37 cellular contexts compared by ENCODE assay signal in the genomic region with DNA sequence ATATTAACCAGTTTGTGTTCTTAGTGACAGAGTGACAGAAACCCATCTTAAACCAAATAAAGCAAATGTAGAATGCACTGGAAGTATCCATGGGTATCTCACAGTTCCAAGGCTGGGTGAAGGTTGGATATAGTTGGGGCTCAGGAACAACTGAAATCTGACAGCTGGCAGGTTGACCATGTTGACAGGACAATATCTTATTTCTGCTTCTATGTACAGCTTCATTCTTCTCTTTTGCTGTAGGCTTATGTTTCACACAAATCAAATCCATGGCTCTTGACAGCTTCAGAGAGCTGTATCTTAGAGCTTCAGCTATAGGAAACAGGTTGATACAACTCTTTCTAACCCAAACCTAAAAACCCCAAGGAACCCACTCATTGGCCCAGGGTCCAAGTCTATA.
"Had no signal": no experiment of that assay in that cellular context is flagged by ENCODE, and none has a peak within 500 bp of the region (broad histone marks: within the 10 kb centered on the region; RNA-seq: fewer than 3 reads in every experiment).

No MANE protein-coding gene starts in this region.

- H3K27ac ChIP-seq: body of pancreas, brain microvascular endothelial cell, VCaP had no signal

- H3K27me3 Mint-ChIP-seq: activated CD4-positive, alpha-beta memory T cell treated with anti-CD3 and anti-CD28 coated beads, Interleukin-2, amount 10 ng/mL, durations not matched to agents 7 days and 5 days; activated CD4-positive, alpha-beta T cell treated with anti-CD3 and anti-CD28 coated beads for 36 hours; activated CD8-positive, alpha-beta memory T cell treated with anti-CD3 and anti-CD28 coated beads, Interleukin-2, amount 10 ng/mL, durations not matched to agents 7 days and 5 days; activated naive CD4-positive, alpha-beta T cell treated with anti-CD3 and anti-CD28 coated beads, Interleukin-2, amount 10 ng/mL, durations not matched to agents 7 days and 5 days; activated naive CD4-positive, alpha-beta T cell treated with anti-CD3 and anti-CD28 coated beads, Interleukin-2, amount 50 U/mL, for 24 hours; activated naive CD8-positive, alpha-beta T cell; activated naive CD8-positive, alpha-beta T cell treated with anti-CD3 and anti-CD28 coated beads, Interleukin-2, amount 50 U/mL, for 24 hours; activated T-cell treated with anti-CD3 and anti-CD28 coated beads, Interleukin-2, amount 50 U/mL, for 24 hours had no signal

- DNase-seq: activated CD4-positive, alpha-beta memory T cell treated with anti-CD3 and anti-CD28 coated beads, Interleukin-2, amount 10 ng/mL, durations not matched to agents 7 days and 5 days; activated CD4-positive, alpha-beta T cell treated with anti-CD3 and anti-CD28 coated beads for 1 hour; activated CD4-positive, alpha-beta T cell treated with anti-CD3 and anti-CD28 coated beads for 36 hours; activated CD4-positive, alpha-beta T cell treated with anti-CD3 and anti-CD28 coated beads for 48 hours; activated CD4-positive, alpha-beta T cell treated with anti-CD3 and anti-CD28 coated beads, Interleukin-2, amount 10 ng/mL, durations not matched to agents 7 days and 5 days; activated CD4-positive, alpha-beta T cell treated with anti-CD3 and anti-CD28 coated beads, Interleukin-2, amount 50 U/mL, for 48 hours; activated CD4-positive, CD25-positive, alpha-beta regulatory T cell; activated CD8-positive, alpha-beta memory T cell treated with anti-CD3 and anti-CD28 coated beads for 24 hours; activated CD8-positive, alpha-beta memory T cell treated with anti-CD3 and anti-CD28 coated beads, Interleukin-2, amount 10 ng/mL, durations not matched to agents 7 days and 5 days; activated CD8-positive, alpha-beta memory T cell treated with anti-CD3 and anti-CD28 coated beads, Interleukin-2, amount 50 U/mL, for 48 hours; activated CD8-positive, alpha-beta T cell treated with anti-CD3 and anti-CD28 coated beads, Interleukin-2, amount 10 ng/mL, durations not matched to agents 7 days and 5 days; activated effector memory CD4-positive, alpha-beta T cell treated with Interleukin-2 at 50 U/mL for 16 hours; activated gamma-delta T cell; activated naive CD4-positive, alpha-beta T cell treated with anti-CD3 and anti-CD28 coated beads, Interleukin-2, amount 10 ng/mL, durations not matched to agents 7 days and 5 days; activated naive CD4-positive, alpha-beta T cell treated with Interleukin-2 at 50 U/mL for 16 hours; activated naive CD8-positive, alpha-beta T cell treated with anti-CD3 and anti-CD28 coated beads, Interleukin-2, amount 10 ng/mL, durations not matched to agents 7 days and 5 days; activated naive CD8-positive, alpha-beta T cell treated with anti-CD3 and anti-CD28 coated beads, Interleukin-2, amount 50 U/mL, for 24 hours; activated T-cell treated with anti-CD3 and anti-CD28 coated beads, Interleukin-2, amount 50 U/mL, for 24 hours; activated T-cell treated with anti-CD3 and anti-CD28 coated beads, Interleukin-2, amount 50 U/mL, for 48 hours; amygdala; anterior cingulate cortex; body of pancreas; brain microvascular endothelial cell; central memory CD4-positive, alpha-beta T cell; T-helper 1 cell; T-helper 2 cell; T-helper 9 cell had no signal

- H3K27me3 ChIP-seq: body of pancreas, brain microvascular endothelial cell, breast epithelium had no signal

- H3K4me3 Mint-ChIP-seq: activated CD4-positive, alpha-beta memory T cell treated with anti-CD3 and anti-CD28 coated beads, Interleukin-2, amount 10 ng/mL, durations not matched to agents 7 days and 5 days; activated CD4-positive, alpha-beta T cell treated with anti-CD3 and anti-CD28 coated beads for 36 hours; activated CD4-positive, alpha-beta T cell treated with anti-CD3 and anti-CD28 coated beads, Interleukin-2, amount 10 ng/mL, durations not matched to agents 7 days and 5 days; activated CD8-positive, alpha-beta memory T cell treated with anti-CD3 and anti-CD28 coated beads, Interleukin-2, amount 10 ng/mL, durations not matched to agents 7 days and 5 days; activated CD8-positive, alpha-beta T cell treated with anti-CD3 and anti-CD28 coated beads, Interleukin-2, amount 10 ng/mL, durations not matched to agents 7 days and 5 days; activated naive CD4-positive, alpha-beta T cell treated with anti-CD3 and anti-CD28 coated beads, Interleukin-2, amount 10 ng/mL, durations not matched to agents 7 days and 5 days; activated naive CD4-positive, alpha-beta T cell treated with anti-CD3 and anti-CD28 coated beads, Interleukin-2, amount 50 U/mL, for 24 hours; activated naive CD8-positive, alpha-beta T cell; activated naive CD8-positive, alpha-beta T cell treated with anti-CD3 and anti-CD28 coated beads, Interleukin-2, amount 10 ng/mL, durations not matched to agents 7 days and 5 days; activated naive CD8-positive, alpha-beta T cell treated with anti-CD3 and anti-CD28 coated beads, Interleukin-2, amount 50 U/mL, for 24 hours; activated T-cell treated with anti-CD3 and anti-CD28 coated beads, Interleukin-2, amount 50 U/mL, for 24 hours; T-helper 1 cell treated with Interleukin-12 subunit alpha and Interleukin-12 subunit beta and Interleukin-4 antibody, amounts not matched to agents 30 μg/mL and 1 μg/mL, for 36 hours; T-helper 2 cell treated with Interferon-gamma antibody and Interleukin-4, amounts not matched to agents 5 μg/mL and 100 μg/mL, for 36 hours had no signal

- H3K36me3 ChIP-seq: brain microvascular endothelial cell, breast epithelium had no signal

- H3K36me3 Mint-ChIP-seq: activated CD8-positive, alpha-beta memory T cell treated with anti-CD3 and anti-CD28 coated beads, Interleukin-2, amount 10 ng/mL, durations not matched to agents 7 days and 5 days; activated naive CD4-positive, alpha-beta T cell treated with anti-CD3 and anti-CD28 coated beads, Interleukin-2, amount 10 ng/mL, durations not matched to agents 7 days and 5 days; activated naive CD4-positive, alpha-beta T cell treated with anti-CD3 and anti-CD28 coated beads, Interleukin-2, amount 50 U/mL, for 24 hours; activated naive CD8-positive, alpha-beta T cell; activated naive CD8-positive, alpha-beta T cell treated with anti-CD3 and anti-CD28 coated beads, Interleukin-2, amount 10 ng/mL, durations not matched to agents 7 days and 5 days had no signal

- ATAC-seq: activated CD4-positive, alpha-beta T cell treated with anti-CD3 and anti-CD28 coated beads for 36 hours; activated CD4-positive, CD25-positive, alpha-beta regulatory T cell treated with anti-CD3 and anti-CD28 coated beads, Interleukin-2, amount 50 U/mL, for 24 hours; activated CD8-positive, alpha-beta memory T cell treated with anti-CD3 and anti-CD28 coated beads, Interleukin-2, amount 10 ng/mL, durations not matched to agents 7 days and 5 days; activated CD8-positive, alpha-beta T cell treated with anti-CD3 and anti-CD28 coated beads, Interleukin-2, amount 10 ng/mL, durations not matched to agents 7 days and 5 days; activated naive CD8-positive, alpha-beta T cell treated with anti-CD3 and anti-CD28 coated beads, Interleukin-2, amount 50 U/mL, for 24 hours; body of pancreas had no signal

- H3K27ac Mint-ChIP-seq: activated CD4-positive, alpha-beta memory T cell treated with anti-CD3 and anti-CD28 coated beads, Interleukin-2, amount 10 ng/mL, durations not matched to agents 7 days and 5 days; activated CD4-positive, alpha-beta T cell treated with anti-CD3 and anti-CD28 coated beads for 36 hours; activated CD4-positive, alpha-beta T cell treated with anti-CD3 and anti-CD28 coated beads, Interleukin-2, amount 10 ng/mL, durations not matched to agents 7 days and 5 days; activated CD8-positive, alpha-beta memory T cell treated with anti-CD3 and anti-CD28 coated beads, Interleukin-2, amount 10 ng/mL, durations not matched to agents 7 days and 5 days; activated CD8-positive, alpha-beta T cell treated with anti-CD3 and anti-CD28 coated beads, Interleukin-2, amount 10 ng/mL, durations not matched to agents 7 days and 5 days; activated naive CD4-positive, alpha-beta T cell treated with anti-CD3 and anti-CD28 coated beads, Interleukin-2, amount 10 ng/mL, durations not matched to agents 7 days and 5 days; activated naive CD4-positive, alpha-beta T cell treated with anti-CD3 and anti-CD28 coated beads, Interleukin-2, amount 50 U/mL, for 24 hours; activated naive CD8-positive, alpha-beta T cell; activated naive CD8-positive, alpha-beta T cell treated with anti-CD3 and anti-CD28 coated beads, Interleukin-2, amount 10 ng/mL, durations not matched to agents 7 days and 5 days; activated naive CD8-positive, alpha-beta T cell treated with anti-CD3 and anti-CD28 coated beads, Interleukin-2, amount 50 U/mL, for 24 hours; activated T-cell treated with anti-CD3 and anti-CD28 coated beads, Interleukin-2, amount 50 U/mL, for 24 hours; activated T-helper 2 cell treated with anti-CD3 and anti-CD28 coated beads, Interferon-gamma antibody, Interleukin-2, Interleukin-4, amounts not matched to agents 10 μg/mL and 5 μg/mL and 100 μg/mL, durations not matched to agents 14 hours and 24 hours and 36 hours; T-helper 1 cell treated with Interleukin-12 subunit alpha and Interleukin-12 subunit beta and Interleukin-4 antibody, amounts not matched to agents 30 μg/mL and 1 μg/mL, for 36 hours; T-helper 2 cell treated with Interferon-gamma antibody and Interleukin-4, amounts not matched to agents 5 μg/mL and 100 μg/mL, for 36 hours had no signal

- H3K4me1 Mint-ChIP-seq: activated CD4-positive, alpha-beta memory T cell treated with anti-CD3 and anti-CD28 coated beads, Interleukin-2, amount 10 ng/mL, durations not matched to agents 7 days and 5 days; activated CD4-positive, alpha-beta T cell treated with anti-CD3 and anti-CD28 coated beads for 36 hours; activated CD4-positive, alpha-beta T cell treated with anti-CD3 and anti-CD28 coated beads, Interleukin-2, amount 10 ng/mL, durations not matched to agents 7 days and 5 days; activated CD8-positive, alpha-beta memory T cell treated with anti-CD3 and anti-CD28 coated beads, Interleukin-2, amount 10 ng/mL, durations not matched to agents 7 days and 5 days; activated naive CD4-positive, alpha-beta T cell treated with anti-CD3 and anti-CD28 coated beads, Interleukin-2, amount 10 ng/mL, durations not matched to agents 7 days and 5 days; activated naive CD4-positive, alpha-beta T cell treated with anti-CD3 and anti-CD28 coated beads, Interleukin-2, amount 50 U/mL, for 24 hours; activated naive CD8-positive, alpha-beta T cell treated with anti-CD3 and anti-CD28 coated beads, Interleukin-2, amount 10 ng/mL, durations not matched to agents 7 days and 5 days; activated naive CD8-positive, alpha-beta T cell treated with anti-CD3 and anti-CD28 coated beads, Interleukin-2, amount 50 U/mL, for 24 hours had no signal

- H3K4me3 ChIP-seq: body of pancreas, breast epithelium had no signal

- FAIRE-seq: astrocyte, TTC549 had no signal

- H3K9me3 Mint-ChIP-seq: activated CD4-positive, alpha-beta memory T cell treated with anti-CD3 and anti-CD28 coated beads, Interleukin-2, amount 10 ng/mL, durations not matched to agents 7 days and 5 days; activated CD4-positive, alpha-beta T cell treated with anti-CD3 and anti-CD28 coated beads, Interleukin-2, amount 10 ng/mL, durations not matched to agents 7 days and 5 days; activated naive CD4-positive, alpha-beta T cell treated with anti-CD3 and anti-CD28 coated beads, Interleukin-2, amount 10 ng/mL, durations not matched to agents 7 days and 5 days; activated naive CD4-positive, alpha-beta T cell treated with anti-CD3 and anti-CD28 coated beads, Interleukin-2, amount 50 U/mL, for 24 hours; activated naive CD8-positive, alpha-beta T cell treated with anti-CD3 and anti-CD28 coated beads, Interleukin-2, amount 10 ng/mL, durations not matched to agents 7 days and 5 days; activated naive CD8-positive, alpha-beta T cell treated with anti-CD3 and anti-CD28 coated beads, Interleukin-2, amount 50 U/mL, for 24 hours; activated T-cell treated with anti-CD3 and anti-CD28 coated beads, Interleukin-2, amount 50 U/mL, for 24 hours; activated T-helper 2 cell treated with anti-CD3 and anti-CD28 coated beads, Interferon-gamma antibody, Interleukin-2, Interleukin-4, amounts not matched to agents 10 μg/mL and 5 μg/mL and 100 μg/mL, durations not matched to agents 14 hours and 24 hours and 36 hours; T-helper 1 cell treated with Interleukin-12 subunit alpha and Interleukin-12 subunit beta and Interleukin-4 antibody, amounts not matched to agents 30 μg/mL and 1 μg/mL, for 36 hours; T-helper 2 cell treated with Interferon-gamma antibody and Interleukin-4, amounts not matched to agents 5 μg/mL and 100 μg/mL, for 36 hours had no signal

- H3K4me1 ChIP-seq: body of pancreas had no signal

- H3K9me3 ChIP-seq: body of pancreas, breast epithelium had no signal
